In the genomic region with DNA sequence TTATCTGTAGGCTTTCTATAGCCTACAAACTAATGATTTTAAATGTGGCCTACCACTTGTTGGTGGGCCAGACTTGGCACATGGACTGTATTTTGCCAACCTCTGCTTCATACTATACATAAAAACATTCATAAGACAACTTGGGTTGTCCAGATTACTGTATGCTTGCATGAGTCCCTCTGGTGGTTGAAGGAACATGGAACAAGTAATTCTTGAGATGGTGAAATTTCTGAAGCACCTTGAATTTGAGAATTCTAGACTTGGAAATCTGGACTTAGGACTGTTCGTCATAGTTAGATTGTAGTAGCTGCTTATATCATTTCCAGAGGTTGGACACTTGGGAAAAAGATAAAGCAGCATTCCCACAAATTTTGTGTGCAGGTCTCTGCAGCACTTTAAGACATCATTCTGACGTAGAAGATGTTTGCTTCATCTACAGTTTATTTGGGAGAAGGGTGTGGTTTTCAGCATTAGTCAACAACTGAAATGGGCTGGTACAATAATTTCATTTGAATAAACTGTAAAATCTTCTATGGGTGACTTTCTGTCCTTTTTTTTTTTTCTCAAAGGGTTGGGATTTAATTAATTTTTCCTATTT, we compare ENCODE assay signal across 7 cellular contexts. TPM values are rescaled to one million over a fixed set of nuclear protein-coding genes. Genes with fewer than 3 reads are reported as not detected.
A peak's percentile ranks its signal among the peaks of the same experiment; 100 is the strongest.
DNase-seq lines count a peak whose midpoint lies in the region; ATAC-seq and TF ChIP-seq lines count a peak whose summit lies in the region.

No MANE protein-coding gene starts in this region.

- H3K4me3 Mint-ChIP-seq in neural progenitor cell = no peak overlapping the region

- no peaks in the 10 kb centered on the region for H3K36me3 ChIP-seq in GM06990 (ENCODE audit: control insufficient read depth, insufficient read depth, low read length)
- H3K36me3 ChIP-seq in neural progenitor cell = no peaks in the 10 kb centered on the region

- DNase-seq in GM06990 (ENCODE audit: extremely low read depth, insufficient read length) = no peak
- peak; percentile 26 for DNase-seq in M059J (ENCODE audit: low read depth)
- DNase-seq in central memory CD4-positive, alpha-beta T cell = peak; percentile 15
- no peak for DNase-seq in neural progenitor cell (ENCODE audit: low spot score)
- no peak for DNase-seq in pons (ENCODE audit: low spot score)

- no peak overlapping the region for H2AFZ ChIP-seq in neural progenitor cell (replicated peaks)

- H3F3A ChIP-seq in neural progenitor cell (ENCODE audit: low read depth) = peaks cover 4% of the 10 kb centered on the region

- no peaks in the 10 kb centered on the region for H3K27me3 Mint-ChIP-seq in neural progenitor cell (ENCODE audit: insufficient read depth, low read depth)

- peaks cover 96% of the 10 kb centered on the region for H3K79me2 ChIP-seq in neural progenitor cell (ENCODE audit: low read depth)

- H3K9me3 Mint-ChIP-seq in neural progenitor cell = peaks cover 20% of the 10 kb centered on the region

- H3K4me3 ChIP-seq in GM06990 (replicated peaks; ENCODE audit: low read depth, low read length) = no peak overlapping the region
- no peak overlapping the region for H3K4me3 ChIP-seq in neural progenitor cell

- peaks cover 11% of the 10 kb centered on the region for H3K36me3 Mint-ChIP-seq in neural progenitor cell

- H3K9ac ChIP-seq in neural progenitor cell = no peak overlapping the region

- peak; percentile 63 for TF ChIP-seq CTCF in GM06990 (IDR thresholded peaks at IDR 0.05; ENCODE audit: insufficient read depth, low read length, poor library complexity, severe bottlenecking)
- TF ChIP-seq CTCF in neural progenitor cell (IDR thresholded peaks at IDR 0.05) = peak; percentile 24

- no peaks in the 10 kb centered on the region for H3K4me1 Mint-ChIP-seq in neural progenitor cell

- no peaks in the 10 kb centered on the region for H3K4me1 ChIP-seq in neural progenitor cell

- H3K27ac Mint-ChIP-seq in neural progenitor cell = no peak overlapping the region

- no peak for ATAC-seq in GM18909 (IDR thresholded peaks at IDR 0.05; ENCODE audit: poor library complexity, unreplicated experiment)
- ATAC-seq in HG03439 (IDR thresholded peaks at IDR 0.05; ENCODE audit: unreplicated experiment) = no peak

- H3K4me2 ChIP-seq in neural progenitor cell = no peak overlapping the region

- H3K27me3 ChIP-seq in GM06990 (replicated peaks; ENCODE audit: control insufficient read depth, insufficient read depth, low read length) = no peaks in the 10 kb centered on the region
- H3K27me3 ChIP-seq in neural progenitor cell = no peaks in the 10 kb centered on the region

- H4K20me1 ChIP-seq in neural progenitor cell (ENCODE audit: low read depth) = peaks cover 42% of the 10 kb centered on the region

- no peaks in the 10 kb centered on the region for H3K9me3 ChIP-seq in neural progenitor cell (ENCODE audit: low read depth)

- no peak overlapping the region for H3K27ac ChIP-seq in neural progenitor cell

RNA-seq across cellular contexts. Expression of gene NFATC3, which starts 31.2 kb away (rescaled TPM):
- 24.9 and 31.9 TPM in 2 replicates for total RNA-seq in M059J (2014; rRNA removed; shearing (Covaris generic))
- 34.2 and 43.1 TPM in 2 replicates for total RNA-seq in neural progenitor cell (ENCODE audit: low replicate concordance)

Comparison
In these comparisons a context has a peak if more than half of its experiments do, and no peak if none do; other contexts are left out.
1. DNase-seq: peak in M059J (single experiment) and central memory CD4-positive, alpha-beta T cell (single experiment); none in GM06990 (single experiment), neural progenitor cell (single experiment) and pons (single experiment).